Comparison of ENCODE assay signal across 25 cellular contexts in the genomic region with DNA sequence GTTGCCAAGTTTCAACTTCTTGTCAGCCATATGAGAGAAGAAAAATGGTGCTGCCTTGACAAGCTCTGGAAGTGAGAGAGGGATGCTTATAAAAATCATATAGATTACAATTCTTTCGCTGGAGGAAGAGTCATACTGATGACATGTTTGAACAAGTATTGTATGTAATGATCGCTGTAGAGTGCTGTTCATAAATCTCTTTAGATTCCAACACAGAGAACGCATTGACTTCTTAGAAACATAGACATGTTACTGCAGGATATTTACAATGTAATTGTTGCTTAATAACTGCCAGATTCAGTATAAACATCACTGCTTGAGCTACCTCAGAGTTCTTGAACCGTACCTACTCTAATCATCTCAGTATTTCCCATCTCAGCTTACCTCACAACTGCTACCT.
A peak's percentile ranks its signal among the peaks of the same experiment; 100 is the strongest.
DNase-seq lines count a peak whose midpoint lies in the region; ATAC-seq, FAIRE-seq and TF ChIP-seq lines count a peak whose summit lies in the region.
"Had no signal": no experiment of that assay in that cellular context is flagged by ENCODE, and none has a peak within 500 bp of the region (broad histone marks: within the 10 kb centered on the region; RNA-seq: fewer than 3 reads in every experiment).

No MANE protein-coding gene starts in this region.

- CTCF ChIA-PET in RWPE1 (lab: Yijun Ruan, JAX), result interaction anchor here (0.6 to 0.7 kb wide), 2 partner anchors 731 to 1037 kb away, joined by 3 to 5 read pairs; no protein-coding TSS in a partner anchor
- CTCF ChIA-PET in CD8-positive, alpha-beta memory T cell (lab: Charles Lee), result no interaction called here

- H3K27me3 ChIP-seq in bronchial epithelial cell (ENCODE audit: control insufficient read depth, insufficient read depth, low read length), result no peaks in the 10 kb centered on the region
- no peaks in the 10 kb centered on the region for H3K27me3 ChIP-seq in CD8-positive, alpha-beta memory T cell (ENCODE audit: insufficient read depth, low read length, poor library complexity, severe bottlenecking)
- H3K27me3 ChIP-seq: BE2C; BLaER1 treated with 17β-estradiol and CSF1 and Interleukin-3, amounts not matched to agents 10 nM and 100 nM had no signal

- H3K36me3 Mint-ChIP-seq in CD8-positive, alpha-beta memory T cell, result no peaks in the 10 kb centered on the region
- H3K36me3 Mint-ChIP-seq: CD14-positive monocyte had no signal

- H3K27ac ChIP-seq in RWPE1, result no peak overlapping the region
- H3K27ac ChIP-seq in CD8-positive, alpha-beta memory T cell (ENCODE audit: low read depth, low read length), result no peak overlapping the region
- H3K27ac ChIP-seq: A549; BLaER1 treated with 17β-estradiol and CSF1 and Interleukin-3, amounts not matched to agents 10 nM and 100 nM had no signal

- H3K4me3 Mint-ChIP-seq in CD8-positive, alpha-beta memory T cell, result no peak overlapping the region
- H3K4me3 Mint-ChIP-seq: CD14-positive monocyte; CD4-positive, alpha-beta T cell; GM23338; H9 had no signal

- no peaks in the 10 kb centered on the region for H3K36me3 ChIP-seq in bronchial epithelial cell (ENCODE audit: control insufficient read depth, insufficient read depth, low read length)
- H3K36me3 ChIP-seq in CD8-positive, alpha-beta memory T cell (ENCODE audit: insufficient read depth, low read length), result no peaks in the 10 kb centered on the region
- H3K36me3 ChIP-seq: BE2C; BLaER1 treated with 17β-estradiol and CSF1 and Interleukin-3, amounts not matched to agents 10 nM and 100 nM had no signal

- H3K9me3 ChIP-seq in CD8-positive, alpha-beta memory T cell (ENCODE audit: low read length), result no peaks in the 10 kb centered on the region
- H3K9me3 ChIP-seq: A549; BE2C; BLaER1 treated with 17β-estradiol and CSF1 and Interleukin-3, amounts not matched to agents 10 nM and 100 nM had no signal

- H3K27me3 Mint-ChIP-seq in CD8-positive, alpha-beta memory T cell, result no peaks in the 10 kb centered on the region
- H3K27me3 Mint-ChIP-seq: CD4-positive, alpha-beta T cell had no signal

- peak; percentile 90 for ATAC-seq in esophagus mucosa
- ATAC-seq in HG03280 (IDR thresholded peaks at IDR 0.05; ENCODE audit: unreplicated experiment), result no peak
- ATAC-seq: A549, GM12878, GM23338, HCT116 had no signal

- no peaks in the 10 kb centered on the region for H3K4me1 ChIP-seq in CD8-positive, alpha-beta memory T cell (ENCODE audit: insufficient read depth, low read length)
- H3K4me1 ChIP-seq: A549, BE2C had no signal

- DNase-seq in GM12891 (ENCODE audit: insufficient read length, low spot score) (no peak), RWPE1 (ENCODE audit: low spot score) (peak; percentile 42), bronchial epithelial cell (ENCODE audit: low read depth) (peak; percentile 98), NOMO-1 (lab: John Stamatoyannopoulos, UW; ENCODE audit: unreplicated experiment in 2 of 2) (no peak), NCI-H146 treated with DMSO at 0.1 percent for 48 hours (lab: John Stamatoyannopoulos, UW; ENCODE audit: unreplicated experiment) (no peak)
- no peak for DNase-seq in CD8-positive, alpha-beta memory T cell
- DNase-seq: 8988T; ACHN; AML-193; BE2C; Calu3; CD4-positive, alpha-beta T cell; COR-L47; DMS53; DMS79 treated with DMSO at 0.1 percent for 48 hours; H9 had no signal

- no peak for TF ChIP-seq CTCF in RWPE1 (conservative IDR thresholded peaks at IDR 0.05; ENCODE audit: low read depth)
- TF ChIP-seq CTCF in bronchial epithelial cell (IDR thresholded peaks at IDR 0.05; ENCODE audit: insufficient read depth, low read length, severe bottlenecking), result no peak

- peaks cover 9 to 32% (median 14%) of the 10 kb centered on the region in 5 donors for H3K9me3 Mint-ChIP-seq in CD8-positive, alpha-beta memory T cell
- H3K9me3 Mint-ChIP-seq: CD14-positive monocyte had no signal

- no peak for TF ChIP-seq POLR2A in GM12891 (IDR thresholded peaks at IDR 0.05; ENCODE audit: low read depth, low read length)

- POLR2A ChIA-PET in RWPE1 (lab: Yijun Ruan, JAX; ENCODE audit: low non-redundant PET), result no interaction called here
- POLR2A ChIA-PET in CD8-positive, alpha-beta memory T cell (lab: Charles Lee), result no interaction called here

- H3K27ac Mint-ChIP-seq in CD8-positive, alpha-beta memory T cell, result no peak overlapping the region
- H3K27ac Mint-ChIP-seq: CD14-positive monocyte; CD4-positive, alpha-beta T cell; GM23338; H9 had no signal

- H3K4me3 ChIP-seq in bronchial epithelial cell (ENCODE audit: low read depth, low read length), result no peak overlapping the region
- H3K4me3 ChIP-seq in CD8-positive, alpha-beta memory T cell (ENCODE audit: low read length), result no peak overlapping the region
- H3K4me3 ChIP-seq: A549; BLaER1 treated with 17β-estradiol and CSF1 and Interleukin-3, amounts not matched to agents 10 nM and 100 nM; GM12878; GM23338 had no signal

- H3K4me1 Mint-ChIP-seq in CD8-positive, alpha-beta memory T cell, result no peaks in the 10 kb centered on the region
- H3K4me1 Mint-ChIP-seq: CD14-positive monocyte had no signal

- FAIRE-seq in GM12891 (lab: Jason Lieb, UNC) (peak; percentile 20), bronchial epithelial cell (lab: Jason Lieb, UNC) (no peak)
- FAIRE-seq: A549, GM12878, GM18507 had no signal

TF ChIP-seq in GM12891, 5 proteins besides CTCF, POLR2A, EP300 and RAD21:
- TF ChIP-seq TAF1 (IDR thresholded peaks at IDR 0.05; ENCODE audit: low read depth, low read length), result no peak
- TF ChIP-seq PAX5 (IDR thresholded peaks at IDR 0.05; ENCODE audit: insufficient read depth, low read length, severe bottlenecking), result no peak
- TF ChIP-seq SPI1 (IDR thresholded peaks at IDR 0.05; ENCODE audit: low read depth, low read length), result no peak
- TF ChIP-seq POLR2AphosphoS5 (IDR thresholded peaks at IDR 0.05; ENCODE audit: low read depth, low read length), result no peak
- no peak for TF ChIP-seq POU2F2 (IDR thresholded peaks at IDR 0.05; ENCODE audit: low read depth, low read length)

Comparison
In these comparisons a context has a peak if more than half of its experiments do, and no peak if none do; other contexts are left out.
1. DNase-seq: peak in RWPE1 (single experiment) and bronchial epithelial cell (single experiment); none in GM12891 (single experiment), NOMO-1 (0 of 2), CD8-positive, alpha-beta memory T cell (0 of 5) and NCI-H146 treated with DMSO at 0.1 percent for 48 hours (single experiment).